17 cellular contexts compared by ENCODE assay signal in genomic region chr6:167445568-167445967, GRCh38.
"Had no signal": no experiment of that assay in that cellular context is flagged by ENCODE, and none has a peak within 500 bp of the region (broad histone marks: within the 10 kb centered on the region; RNA-seq: fewer than 3 reads in every experiment).

No MANE protein-coding gene starts in this region.

- H3K4me1 ChIP-seq: esophagus squamous epithelium, parathyroid adenoma, suprapubic skin, thyroid gland, uterus had no signal

- H3K4me2 ChIP-seq: hepatocyte had no signal

- H3K79me2 ChIP-seq: hepatocyte, parathyroid adenoma had no signal

- H3K27me3 ChIP-seq: esophagus squamous epithelium, gastroesophageal sphincter, hepatocyte, suprapubic skin, thyroid gland, uterus had no signal

- H3K4me3 ChIP-seq: esophagus squamous epithelium, gastroesophageal sphincter, hepatocyte, left ventricle myocardium inferior, lower lobe of right lung, suprapubic skin, thyroid gland, uterus had no signal

- FAIRE-seq: kidney, small intestine had no signal

- H3K36me3 ChIP-seq: esophagus squamous epithelium, gastroesophageal sphincter, left ventricle myocardium inferior, lower lobe of right lung, suprapubic skin, thyroid gland, uterus had no signal

- ATAC-seq: effector memory CD8-positive, alpha-beta T cell; gastroesophageal sphincter; left cardiac atrium; lower lobe of right lung; naive thymus-derived CD4-positive, alpha-beta T cell had no signal

- H2AFZ ChIP-seq: hepatocyte, parathyroid adenoma had no signal

- DNase-seq: effector memory CD8-positive, alpha-beta T cell; esophagus squamous epithelium; foreskin fibroblast; kidney; left cardiac atrium; left ventricle myocardium inferior; lower lobe of right lung; naive thymus-derived CD4-positive, alpha-beta T cell; small intestine; stimulated activated CD4-positive, alpha-beta T cell treated with anti-CD3 and anti-CD28 coated beads, Interleukin-12 subunit alpha, Interleukin-12 subunit beta, amount 100 ng/mL, for 4 hours; stimulated activated naive CD4-positive, alpha-beta T cell treated with Interleukin-2 at 50 U/mL for 16 hours; thyroid gland; uterus had no signal

- H3K27ac ChIP-seq: esophagus squamous epithelium, gastroesophageal sphincter, hepatocyte, left ventricle myocardium inferior, lower lobe of right lung, parathyroid adenoma, suprapubic skin, thyroid gland, uterus had no signal

- H3K9ac ChIP-seq: parathyroid adenoma had no signal

- H3K9me3 ChIP-seq: esophagus squamous epithelium, gastroesophageal sphincter, left ventricle myocardium inferior, lower lobe of right lung, suprapubic skin, thyroid gland, uterus had no signal
